ENCODE assay signal across 9 cellular contexts in the genomic region with DNA sequence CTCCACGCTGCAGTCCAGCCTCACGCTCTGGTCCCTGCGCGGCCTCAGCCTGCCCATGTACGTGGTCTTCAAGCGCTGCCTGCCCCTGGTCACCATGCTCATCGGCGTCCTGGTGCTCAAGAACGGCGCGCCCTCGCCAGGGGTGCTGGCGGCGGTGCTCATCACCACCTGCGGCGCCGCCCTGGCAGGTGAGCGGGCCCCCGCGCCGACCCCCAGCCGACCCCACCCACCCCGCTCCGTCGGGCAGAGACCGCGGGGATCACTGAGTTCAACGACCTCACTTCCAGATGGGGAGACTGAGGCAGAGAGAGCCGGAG. TPM values are rescaled to one million over a fixed set of nuclear protein-coding genes. Genes with fewer than 3 reads are reported as not detected.
A peak's percentile ranks its signal among the peaks of the same experiment; 100 is the strongest.
DNase-seq lines count a peak whose midpoint lies in the region; ATAC-seq and TF ChIP-seq lines count a peak whose summit lies in the region.
"Had no signal": no experiment of that assay in that cellular context is flagged by ENCODE, and none has a peak within 500 bp of the region (broad histone marks: within the 10 kb centered on the region; RNA-seq: fewer than 3 reads in every experiment).

No MANE protein-coding gene starts in this region.

- H3K27ac ChIP-seq in AG04450 (ENCODE audit: low read depth, low read length) (no peak overlapping the region), HUES6 (ENCODE audit: low read depth, low read length) (no peak overlapping the region), mammary epithelial cell (ENCODE audit: insufficient read depth, low read depth, low read length) (no peak overlapping the region), muscle layer of colon (ENCODE audit: low read depth, low read length) (no peak overlapping the region)

- DNase-seq in AG04450 (ENCODE audit: low read depth, low spot score) (no peak), mammary epithelial cell (peak; percentile 26), DMS153 treated with DMSO at 0.1 percent for 48 hours (lab: John Stamatoyannopoulos, UW; ENCODE audit: unreplicated experiment) (no peak)
- DNase-seq: effector CD8-positive, alpha-beta T cell had no signal

- H3K36me3 ChIP-seq in HUES6 (ENCODE audit: control insufficient read depth, insufficient read depth, low read length) (no peaks in the 10 kb centered on the region), mammary epithelial cell (ENCODE audit: insufficient read depth, low read length) (no peaks in the 10 kb centered on the region), muscle layer of colon (ENCODE audit: insufficient read depth, low read length) (no peaks in the 10 kb centered on the region)

- H4K20me1 ChIP-seq in mammary epithelial cell (ENCODE audit: insufficient read depth, low read length): peaks cover 2% of the 10 kb centered on the region

- H3K4me2 ChIP-seq in mammary epithelial cell (ENCODE audit: insufficient read depth, low read depth, low read length): peak overlapping the region; percentile 98

- intact Hi-C loops in mammary epithelial cell (cut with micrococcal nuclease): no loop called here

- TF ChIP-seq CTCF in AG04450 (IDR thresholded peaks at IDR 0.05; ENCODE audit: low read depth, low read length) (no peak), mammary epithelial cell (conservative IDR thresholded peaks at IDR 0.05 in 1 of 2, IDR thresholded peaks at IDR 0.05 in 1 of 2; ENCODE audit: extremely low read depth in 1 of 2, insufficient read depth in 1 of 2, low read depth in 1 of 2, low read length in 2 of 2) (no peak)

- no TSS peak for BruUV-seq in mammary epithelial cell (replicated peaks; lab: Mats Ljungman, UMichigan)

- POLR2A ChIA-PET in AG04450 (lab: Yijun Ruan, JAX): no interaction called here

- H3K9me3 ChIP-seq in AG04450 (ENCODE audit: control insufficient read depth, insufficient read depth, low read length) (peaks cover 13% of the 10 kb centered on the region; the same call in 1 of the 2 replicates), HUES6 (ENCODE audit: control insufficient read depth, insufficient read depth, low read depth, low read length) (no peaks in the 10 kb centered on the region), mammary epithelial cell (replicated peaks; ENCODE audit: insufficient read depth, low read length) (no peaks in the 10 kb centered on the region), muscle layer of colon (ENCODE audit: low read length) (no peaks in the 10 kb centered on the region)

- 3% methylated on average over 6 of the region's 29 CpGs for WGBS in mammary epithelial cell (ENCODE audit: low coverage, missing lambda C conversion rate)

- H3K27me3 ChIP-seq in AG04450 (ENCODE audit: control insufficient read depth, insufficient read depth, low read length) (peaks cover 48% of the 10 kb centered on the region), HUES6 (ENCODE audit: control insufficient read depth, insufficient read depth, low read length) (peaks cover 67% of the 10 kb centered on the region), mammary epithelial cell (ENCODE audit: insufficient read depth, low read length) (peaks cover 33% of the 10 kb centered on the region), muscle layer of colon (ENCODE audit: control insufficient read depth in 1 of 2, insufficient read depth in 2 of 2, low read length in 2 of 2) (peaks cover 19 to 53% of the 10 kb centered on the region in 2 donors)

- H3K79me2 ChIP-seq in mammary epithelial cell (ENCODE audit: insufficient read depth, low read length): no peaks in the 10 kb centered on the region

- peak overlapping the region; percentile 83 for H2AFZ ChIP-seq in mammary epithelial cell (ENCODE audit: low read depth, low read length)

- dilution Hi-C loops in mammary epithelial cell (cut with HindIII; ENCODE audit: low sequenced_read_pairs): no loop called here

- in situ Hi-C loops in mammary epithelial cell (cut with MboI; ENCODE audit: low sequenced_read_pairs in 2 of 2): no loop called here

- H3K4me1 ChIP-seq in HUES6 (ENCODE audit: control insufficient read depth, insufficient read depth, low read length): peaks cover 16% of the 10 kb centered on the region
- H3K4me1 ChIP-seq in mammary epithelial cell (ENCODE audit: insufficient read depth, low read length): peaks cover 18% of the 10 kb centered on the region
- peaks cover 11% of the 10 kb centered on the region for H3K4me1 ChIP-seq in muscle layer of colon (ENCODE audit: insufficient read depth, low read length)

- peak overlapping the region; percentile 54 for H3K4me3 ChIP-seq in AG04450 (ENCODE audit: low read depth, low read length)
- peak overlapping the region; percentile 64 for H3K4me3 ChIP-seq in HUES6 (ENCODE audit: low read depth, low read length)
- H3K4me3 ChIP-seq in mammary epithelial cell (replicated peaks in 1 of 3; ENCODE audit: insufficient read depth in 1 of 3, low read depth in 2 of 3, low read length in 3 of 3): peak overlapping the region in 2 of 3 experiments; percentile 44 to 47
- H3K4me3 ChIP-seq in muscle layer of colon (ENCODE audit: low read depth in 1 of 2, low read length in 2 of 2): peak overlapping the region; percentile 36 to 71

- ATAC-seq in HG03442 (IDR thresholded peaks at IDR 0.05; ENCODE audit: unreplicated experiment) (no peak), GM18868 (IDR thresholded peaks at IDR 0.05; ENCODE audit: unreplicated experiment) (no peak), GM19467 (IDR thresholded peaks at IDR 0.05; ENCODE audit: unreplicated experiment) (no peak)

- H3K9ac ChIP-seq in HUES6 (ENCODE audit: low read length) (peak overlapping the region; percentile 6), mammary epithelial cell (ENCODE audit: insufficient read depth, low read length) (no peak overlapping the region), muscle layer of colon (ENCODE audit: low read length) (no peak overlapping the region)

- CTCF ChIA-PET in AG04450 (lab: Charles Lee): interaction anchor here (0.6 to 1.2 kb wide), 3 partner anchors 77 to 1750 kb away, joined by 3 read pairs; no protein-coding TSS in a partner anchor
- CTCF ChIA-PET in mammary epithelial cell (lab: Charles Lee; ENCODE audit: low non-redundant PET): no interaction called here

RNA-seq across cellular contexts. Expression of a gene that starts 0.5 kb away (rescaled TPM):
- polyA plus RNA-seq in AG04450 (2011; rRNA removed) (not detected in 2 replicates), mammary epithelial cell (not detected)
- polyA minus RNA-seq in AG04450 (2011; rRNA and poly(A)+ RNA removed): not detected in 2 replicates
- total RNA-seq in mammary epithelial cell: not detected
- not detected for polyA minus RNA-seq in mammary epithelial cell
